ENCODE assay signal across 9 cellular contexts in the genomic region with DNA sequence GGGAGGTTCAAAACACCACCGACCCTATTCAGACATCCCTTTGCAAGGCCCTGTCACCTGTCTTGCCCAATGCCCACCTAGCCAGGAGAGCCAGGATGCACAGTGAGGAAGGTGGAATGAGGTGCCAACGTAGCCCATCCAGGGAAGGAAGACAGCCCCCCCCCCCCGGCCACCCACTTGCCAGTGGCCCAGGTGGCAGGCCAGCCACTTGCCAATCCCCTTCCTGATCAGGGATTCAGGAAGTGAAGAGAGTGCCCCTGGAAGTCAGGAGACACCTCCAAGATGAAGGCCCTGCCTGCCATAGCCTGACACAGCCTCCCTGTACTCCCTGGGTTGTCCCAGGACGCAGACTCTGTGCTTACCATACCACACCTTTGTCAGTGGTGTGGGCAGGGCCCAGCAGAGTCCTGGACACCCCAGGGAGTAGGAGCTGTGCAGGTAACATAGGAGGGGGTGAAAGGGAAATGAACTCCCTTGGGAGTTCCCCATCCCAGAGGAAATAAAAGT. TPM values are rescaled to one million over a fixed set of nuclear protein-coding genes. Genes with fewer than 3 reads are reported as not detected.
DNase-seq lines count a peak whose midpoint lies in the region; ATAC-seq, FAIRE-seq and TF ChIP-seq lines count a peak whose summit lies in the region.
"Had no signal": no experiment of that assay in that cellular context is flagged by ENCODE, and none has a peak within 500 bp of the region (broad histone marks: within the 10 kb centered on the region; RNA-seq: fewer than 3 reads in every experiment).

No MANE protein-coding gene starts in this region.

- TF ChIP-seq POLR2A in breast epithelium (IDR thresholded peaks at IDR 0.05): no peak

- ATAC-seq in HG02885 (IDR thresholded peaks at IDR 0.05; ENCODE audit: poor library complexity, unreplicated experiment): peak; percentile 3
- no peak for ATAC-seq in GM19467 (IDR thresholded peaks at IDR 0.05; ENCODE audit: unreplicated experiment)

- no peaks in the 10 kb centered on the region for H3K9me2 ChIP-seq in DOHH2 (replicated peaks; ENCODE audit: control insufficient read depth, low read length)

- no peaks in the 10 kb centered on the region for H3K79me2 ChIP-seq in DOHH2 (ENCODE audit: control insufficient read depth, low read length)
- H3K79me2 ChIP-seq in neural progenitor cell (ENCODE audit: low read depth): no peaks in the 10 kb centered on the region

- H3K36me3 ChIP-seq in DOHH2 (ENCODE audit: control insufficient read depth, low read length) (no peaks in the 10 kb centered on the region), breast epithelium (no peaks in the 10 kb centered on the region), neural progenitor cell (no peaks in the 10 kb centered on the region)

- peak overlapping the region; percentile 72 for H3K4me3 ChIP-seq in DOHH2 (ENCODE audit: low read length)
- peak overlapping the region; percentile 40 to 73 (median 51) for H3K4me3 ChIP-seq in breast epithelium
- peak overlapping the region; percentile 31 for H3K4me3 ChIP-seq in neural progenitor cell

- H3K27ac Mint-ChIP-seq in neural progenitor cell: peak overlapping the region; percentile 97

- DNase-seq in breast epithelium (ENCODE audit: low spot score in 2 of 2): no peak
- no peak for DNase-seq in neural progenitor cell (ENCODE audit: low spot score)
- DNase-seq in frontal cortex (ENCODE audit: low spot score in 2 of 2): no peak
- no peak for DNase-seq in cerebellar cortex (ENCODE audit: low spot score)
- DNase-seq in cerebellar nuclear complex (lab: John Stamatoyannopoulos, UW): no peak

- H3K4me1 ChIP-seq in DOHH2 (ENCODE audit: control insufficient read depth, low read length) (peaks cover 49% of the 10 kb centered on the region), breast epithelium (peaks cover 4 to 21% of the 10 kb centered on the region in 2 donors), neural progenitor cell (peaks cover 53% of the 10 kb centered on the region)

- H3K9me3 ChIP-seq in DOHH2 (ENCODE audit: control insufficient read depth, insufficient read depth, low read length) (no peaks in the 10 kb centered on the region), breast epithelium (no peaks in the 10 kb centered on the region), neural progenitor cell (ENCODE audit: low read depth) (no peaks in the 10 kb centered on the region)

- no peak overlapping the region for H2AFZ ChIP-seq in neural progenitor cell (replicated peaks)

- H3K4me1 Mint-ChIP-seq in neural progenitor cell: peaks cover 54% of the 10 kb centered on the region

- H3K9ac ChIP-seq in neural progenitor cell: no peak overlapping the region

- no peak overlapping the region for H3K27ac ChIP-seq in DOHH2 (ENCODE audit: low read depth, low read length)
- H3K27ac ChIP-seq in breast epithelium: peak overlapping the region; percentile 79 to 91
- H3K27ac ChIP-seq in neural progenitor cell: no peak overlapping the region

- FAIRE-seq in frontal cortex (lab: Jason Lieb, UNC): no peak
- FAIRE-seq: colon had no signal

- H4K20me1 ChIP-seq in DOHH2 (ENCODE audit: control insufficient read depth, insufficient read depth, low read depth, low read length): no peaks in the 10 kb centered on the region
- H4K20me1 ChIP-seq in neural progenitor cell (ENCODE audit: low read depth): no peaks in the 10 kb centered on the region

- TF ChIP-seq CTCF in DOHH2 (IDR thresholded peaks at IDR 0.05; ENCODE audit: low read depth, low read length, poor library complexity, severe bottlenecking) (no peak), breast epithelium (IDR thresholded peaks at IDR 0.05) (no peak), neural progenitor cell (IDR thresholded peaks at IDR 0.05) (no peak)

- intact Hi-C loops in breast epithelium (cut with DNase I; ENCODE audit: low total_unique reads): loop anchor here (2.0 to 10.0 kb wide), 2 partner anchors 78 to 298 kb away; no protein-coding TSS in a partner anchor

- H3F3A ChIP-seq in DOHH2 (ENCODE audit: control insufficient read depth, insufficient read depth) (0 out of 2 replicates have a peak, but pooled peaks cover under 1% of the 10 kb centered on the region), neural progenitor cell (ENCODE audit: low read depth) (peaks cover 50% of the 10 kb centered on the region)

- H3K36me3 Mint-ChIP-seq in neural progenitor cell: no peaks in the 10 kb centered on the region

- no peaks in the 10 kb centered on the region for H3K27me3 Mint-ChIP-seq in neural progenitor cell (ENCODE audit: insufficient read depth, low read depth)

- H3K4me2 ChIP-seq in DOHH2 (ENCODE audit: low read length) (peak overlapping the region; percentile 88), neural progenitor cell (peak overlapping the region; percentile 72)

- H3K27me3 ChIP-seq in DOHH2 (ENCODE audit: control insufficient read depth, low read length) (peaks cover 25% of the 10 kb centered on the region), breast epithelium (no peaks in the 10 kb centered on the region), neural progenitor cell (peaks cover 16% of the 10 kb centered on the region)

- peak overlapping the region; percentile 80 for H3K4me3 Mint-ChIP-seq in neural progenitor cell

- H3K9me3 Mint-ChIP-seq in neural progenitor cell: no peaks in the 10 kb centered on the region

RNA-seq across cellular contexts. Expression of a gene that starts 54.7 kb away (rescaled TPM):
- total RNA-seq in breast epithelium: 10 to 100 TPM; 24.6 to 55.7 (median 30.4) TPM
- total RNA-seq in neural progenitor cell (ENCODE audit: low replicate concordance): 40.4 and 53.5 TPM in 2 replicates
- 41.2 TPM for total RNA-seq in frontal cortex

RNA-seq across cellular contexts. Expression of a gene that starts 54.8 kb away (rescaled TPM):
- total RNA-seq in breast epithelium (10 to 100 TPM; 16.7 to 21.8 (median 18.9) TPM), neural progenitor cell (ENCODE audit: low replicate concordance) (25.4 and 30.8 TPM in 2 replicates), frontal cortex (35.5 TPM)

Comparison
In these comparisons a context has a peak if more than half of its experiments do, and no peak if none do; other contexts are left out.
1. H3K27ac ChIP-seq: peak in breast epithelium (2 of 2); none in DOHH2 (single experiment) and neural progenitor cell (single experiment).
2. Peak in every context shown above with its lines, with median percentiles within 50 percentile points of each other: H3K4me3 ChIP-seq.